In genomic region chr1:151047925-151048644, GRCh38 we compare ENCODE assay signal across 7 cellular contexts. TPM values are rescaled to one million over a fixed set of nuclear protein-coding genes. Genes with fewer than 3 reads are reported as not detected.
A peak's percentile ranks its signal among the peaks of the same experiment; 100 is the strongest.
DNase-seq lines count a peak whose midpoint lies in the region; ATAC-seq and TF ChIP-seq lines count a peak whose summit lies in the region.

No MANE protein-coding gene starts in this region.

- ATAC-seq in HG02884 (IDR thresholded peaks at IDR 0.05; ENCODE audit: unreplicated experiment) (peak; percentile 52), left lobe of liver (peak; percentile 81)

- H3K27me3 ChIP-seq in dorsolateral prefrontal cortex = no peaks in the 10 kb centered on the region

- intact Hi-C loops in dorsolateral prefrontal cortex (cut with DNase I) = loop anchor here (1.0 to 5.0 kb wide), 2 partner anchors 12 to 99 kb away; partner anchors contain the start of genes MLLT11 (in 1 of the 2) and SEMA6C (in 1 of the 2)

- TF ChIP-seq CTCF in GM12875 (IDR thresholded peaks at IDR 0.05; ENCODE audit: borderline replicate concordance, insufficient read depth, low read depth, low read length) = peak; percentile 60
- TF ChIP-seq CTCF in dorsolateral prefrontal cortex (IDR thresholded peaks at IDR 0.05 in 54 of 56, conservative IDR thresholded peaks at IDR 0.05 in 2 of 56; ENCODE audit: low read depth in 1 of 56, partially characterized antibody in 56 of 56) = peak in 37 of 56 donors; percentile 19 to 62 (median 52)

- peak overlapping the region; percentile 67 for H3K4me3 ChIP-seq in GM12875 (ENCODE audit: low read depth, low read length)
- peak overlapping the region; percentile 66 to 99 (median 88) for H3K4me3 ChIP-seq in dorsolateral prefrontal cortex

- DNase-seq in NCI-H2227 (lab: John Stamatoyannopoulos, UW; ENCODE audit: unreplicated experiment) = peak; percentile 76
- DNase-seq in activated CD4-positive, CD25-positive, alpha-beta regulatory T cell treated with anti-CD3 and anti-CD28 coated beads, Interleukin-2, amount 50 U/mL, for 72 hours = peak; percentile 53
- peak; percentile 53 to 84 (median 72) for DNase-seq in dorsolateral prefrontal cortex
- peak; percentile 79 for DNase-seq in left lobe of liver (ENCODE audit: low spot score)
- peak; percentile 38 to 40 for DNase-seq in stimulated activated CD4-positive, alpha-beta T cell treated with anti-CD3 and anti-CD28 coated beads, Interleukin-4, amount 100 ng/mL, for 4 hours

- peak overlapping the region; percentile 83 to 99 (median 94) for H3K27ac ChIP-seq in dorsolateral prefrontal cortex

RNA-seq across cellular contexts. Expression of gene C1orf56, which starts 0.5 kb away (rescaled TPM):
- total RNA-seq in dorsolateral prefrontal cortex (10 to 100 TPM in 2 of 120 experiments, 1 to 10 TPM in 118; 1.8 to 11.6 (median 4.8) TPM), left lobe of liver (4.3 TPM)

RNA-seq across cellular contexts. Expression of gene CDC42SE1, which starts 11.3 kb away (rescaled TPM):
- total RNA-seq in dorsolateral prefrontal cortex (10 to 100 TPM; 46.3 to 92.3 (median 62.6) TPM), left lobe of liver (21.0 TPM)

RNA-seq across cellular contexts. Expression of gene BNIPL, which starts 11.7 kb away (rescaled TPM):
- total RNA-seq in dorsolateral prefrontal cortex = 1 to 10 TPM in 62 of 120 experiments, under 1 TPM in 58; 0.20 to 4.9 (median 1.1) TPM
- 1.6 TPM for total RNA-seq in left lobe of liver

RNA-seq across cellular contexts. Expression of gene MLLT11, which starts 12.1 kb away (rescaled TPM):
- total RNA-seq in dorsolateral prefrontal cortex (100 to 1,000 TPM in 38 of 120 experiments, 10 to 100 TPM in 82; 27.7 to 125 (median 89.6) TPM), left lobe of liver (0.28 TPM)

RNA-seq across cellular contexts. Expression of gene GABPB2, which starts 22.5 kb away (rescaled TPM):
- 10 to 100 TPM; 11.6 to 37.2 (median 20.4) TPM for total RNA-seq in dorsolateral prefrontal cortex
- 6.2 TPM for total RNA-seq in left lobe of liver

Comparison
In these comparisons a context has a peak if more than half of its experiments do, and no peak if none do; other contexts are left out.
1. Peak in every context shown above with its lines: DNase-seq, ATAC-seq, H3K4me3 ChIP-seq and H3K27ac ChIP-seq.